21 cellular contexts compared by ENCODE assay signal in the genomic region with DNA sequence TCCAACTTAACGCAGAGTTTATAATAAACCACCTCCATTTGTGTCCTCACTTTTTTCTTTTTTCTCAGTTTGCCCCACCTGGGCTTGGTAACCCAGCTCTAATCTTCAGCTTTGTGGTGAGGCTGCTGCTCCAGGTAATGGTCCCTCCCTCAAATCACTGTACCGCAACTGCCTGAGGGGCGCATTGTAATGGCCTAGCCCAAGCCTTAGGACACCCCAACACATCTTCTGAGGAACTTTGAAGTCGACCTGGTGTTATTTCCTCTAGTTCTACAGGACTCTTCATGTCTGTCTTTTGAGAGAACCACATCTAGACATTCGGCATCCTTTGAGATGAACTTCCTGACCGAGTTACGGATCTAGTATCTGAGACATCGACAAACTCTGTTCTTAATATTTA.
DNase-seq lines count a peak whose midpoint lies in the region; ATAC-seq and TF ChIP-seq lines count a peak whose summit lies in the region.
"Had no signal": no experiment of that assay in that cellular context is flagged by ENCODE, and none has a peak within 500 bp of the region (broad histone marks: within the 10 kb centered on the region; RNA-seq: fewer than 3 reads in every experiment).

No MANE protein-coding gene starts in this region.

- peaks cover 20% of the 10 kb centered on the region for H3K36me3 Mint-ChIP-seq in activated naive CD4-positive, alpha-beta T cell treated with anti-CD3 and anti-CD28 coated beads, Interleukin-2, amount 50 U/mL, for 24 hours
- H3K36me3 Mint-ChIP-seq in naive thymus-derived CD8-positive, alpha-beta T cell, result peaks cover 3 to 53% (median 5%) of the 10 kb centered on the region in 3 donors
- H3K36me3 Mint-ChIP-seq in Calu3 (ENCODE audit: insufficient read depth, unreplicated experiment), result no peaks in the 10 kb centered on the region

- no TSS peak for BruUV-seq in Calu3 (replicated peaks; lab: Mats Ljungman, UMichigan)

- CTCF ChIA-PET in Calu3 (lab: Charles Lee), result no interaction called here

- ATAC-seq in naive thymus-derived CD8-positive, alpha-beta T cell, result peak; percentile 62 to 85
- ATAC-seq: HCT116 had no signal

- intact Hi-C loops in tibial artery (cut with DNase I; ENCODE audit: low total_unique reads) (no loop called here), Calu3 (cut with micrococcal nuclease; ENCODE audit: unreplicated experiment) (no loop called here)

- peaks cover 20% of the 10 kb centered on the region for H3K4me1 Mint-ChIP-seq in activated naive CD4-positive, alpha-beta T cell treated with anti-CD3 and anti-CD28 coated beads, Interleukin-2, amount 50 U/mL, for 24 hours
- H3K4me1 Mint-ChIP-seq in naive thymus-derived CD8-positive, alpha-beta T cell, result peaks cover 11 to 32% (median 24%) of the 10 kb centered on the region in 4 donors
- peaks cover 5% of the 10 kb centered on the region for H3K4me1 Mint-ChIP-seq in Calu3 (ENCODE audit: low read depth, unreplicated experiment)

- DNase-seq in activated naive CD4-positive, alpha-beta T cell treated with Interleukin-2 at 50 U/mL for 16 hours, result no peak
- DNase-seq in coronary artery (ENCODE audit: low spot score) (no peak), tibial artery (no peak), cerebellar cortex (ENCODE audit: low spot score) (no peak), Calu3 (no peak), iPS-NIHi7 (ENCODE audit: extremely low spot score) (no peak)
- peak in 4 of 10 donors; percentile 24 to 70 (median 52) for DNase-seq in naive thymus-derived CD8-positive, alpha-beta T cell
- DNase-seq: activated CD4-positive, alpha-beta T cell treated with anti-CD3 and anti-CD28 coated beads for 1 hour; activated T-cell treated with anti-CD3 and anti-CD28 coated beads for 4 hours; caudate nucleus; CD4-positive, CD25-positive, alpha-beta regulatory T cell; DND-41; KG1; NCI-H1092 treated with DMSO at 0.1 percent for 48 hours; OCI-M1; SJCRH30; stimulated activated CD4-positive, alpha-beta T cell treated with anti-CD3 and anti-CD28 coated beads, Interleukin-15, amount 100 ng/mL, for 24 hours; stimulated activated naive CD4-positive, alpha-beta T cell treated with Interleukin-2 at 50 U/mL for 16 hours; T-helper 9 cell had no signal

- no peaks in the 10 kb centered on the region for H3K9me3 Mint-ChIP-seq in activated naive CD4-positive, alpha-beta T cell treated with anti-CD3 and anti-CD28 coated beads, Interleukin-2, amount 50 U/mL, for 24 hours
- no peaks in the 10 kb centered on the region for H3K9me3 Mint-ChIP-seq in naive thymus-derived CD8-positive, alpha-beta T cell
- H3K9me3 Mint-ChIP-seq in Calu3 (ENCODE audit: low read depth, unreplicated experiment), result no peaks in the 10 kb centered on the region

- peaks cover 0 to 16% (median 14%) of the 10 kb centered on the region in 4 donors for H3K4me1 ChIP-seq in tibial artery

- no peaks in the 10 kb centered on the region for H3K27me3 ChIP-seq in tibial artery
- H3K27me3 ChIP-seq: SJCRH30 had no signal

- POLR2A ChIA-PET in naive thymus-derived CD8-positive, alpha-beta T cell (lab: Charles Lee), result no interaction called here

- H3K27ac ChIP-seq in coronary artery, result peak overlapping the region in 1 of 2 donors; percentile 66
- peak overlapping the region; percentile 25 to 44 for H3K27ac ChIP-seq in tibial artery
- H3K27ac ChIP-seq: SJCRH30 had no signal

- peak overlapping the region; percentile 82 for H3K27ac Mint-ChIP-seq in activated naive CD4-positive, alpha-beta T cell treated with anti-CD3 and anti-CD28 coated beads, Interleukin-2, amount 50 U/mL, for 24 hours
- H3K27ac Mint-ChIP-seq in naive thymus-derived CD8-positive, alpha-beta T cell, result peak overlapping the region in 9 of 10 donors; percentile 45 to 93 (median 65)
- H3K27ac Mint-ChIP-seq in Calu3 (ENCODE audit: unreplicated experiment), result no peak overlapping the region

- H3K27me3 Mint-ChIP-seq in activated naive CD4-positive, alpha-beta T cell treated with anti-CD3 and anti-CD28 coated beads, Interleukin-2, amount 50 U/mL, for 24 hours, result no peaks in the 10 kb centered on the region
- no peaks in the 10 kb centered on the region for H3K27me3 Mint-ChIP-seq in naive thymus-derived CD8-positive, alpha-beta T cell
- no peaks in the 10 kb centered on the region for H3K27me3 Mint-ChIP-seq in Calu3 (ENCODE audit: unreplicated experiment)
- H3K27me3 Mint-ChIP-seq: CD4-positive, CD25-positive, alpha-beta regulatory T cell had no signal

- H3K4me3 Mint-ChIP-seq in activated naive CD4-positive, alpha-beta T cell treated with anti-CD3 and anti-CD28 coated beads, Interleukin-2, amount 50 U/mL, for 24 hours, result peak overlapping the region; percentile 51
- H3K4me3 Mint-ChIP-seq in naive thymus-derived CD8-positive, alpha-beta T cell, result peak overlapping the region in 9 of 10 donors; percentile 1 to 84 (median 68)
- H3K4me3 Mint-ChIP-seq in Calu3 (ENCODE audit: low read depth, unreplicated experiment), result no peak overlapping the region
- H3K4me3 Mint-ChIP-seq: CD4-positive, CD25-positive, alpha-beta regulatory T cell had no signal

- TF ChIP-seq CTCF in coronary artery (IDR thresholded peaks at IDR 0.05) (no peak), tibial artery (IDR thresholded peaks at IDR 0.05) (no peak), Calu3 (IDR thresholded peaks at IDR 0.05; ENCODE audit: unreplicated experiment) (no peak)

- H3K9me3 ChIP-seq in tibial artery, result no peaks in the 10 kb centered on the region
- H3K9me3 ChIP-seq: SJCRH30 had no signal

- H3K4me3 ChIP-seq in coronary artery (peak overlapping the region; percentile 2), tibial artery (no peak overlapping the region)
- H3K4me3 ChIP-seq: SJCRH30 had no signal

- H3K36me3 ChIP-seq in tibial artery, result peaks cover 2 to 11% (median 2%) of the 10 kb centered on the region in 3 donors
- H3K36me3 ChIP-seq: SJCRH30 had no signal
